ENCODE assay signal across 17 cellular contexts in the genomic region with DNA sequence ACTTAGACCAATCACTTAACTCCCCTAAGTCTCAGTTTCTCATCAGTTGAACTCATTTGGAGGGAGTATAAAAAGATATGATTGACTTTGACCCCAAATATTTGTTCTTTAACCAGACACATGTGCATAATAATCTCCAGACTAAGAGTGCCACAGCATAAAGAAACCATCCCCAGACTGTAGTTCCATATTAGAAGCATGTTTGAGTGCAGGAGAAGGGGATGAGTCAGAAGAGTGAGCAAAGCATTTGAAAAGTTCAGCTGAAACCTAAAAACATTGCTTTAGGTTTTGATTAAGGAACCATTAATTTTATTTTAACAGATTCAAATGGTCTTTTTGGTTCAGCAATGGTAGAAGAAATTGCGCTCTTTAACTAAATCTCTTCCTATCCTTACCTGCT.
A peak's percentile ranks its signal among the peaks of the same experiment; 100 is the strongest.
DNase-seq lines count a peak whose midpoint lies in the region; ATAC-seq and TF ChIP-seq lines count a peak whose summit lies in the region.
"Had no signal": no experiment of that assay in that cellular context is flagged by ENCODE, and none has a peak within 500 bp of the region (broad histone marks: within the 10 kb centered on the region; RNA-seq: fewer than 3 reads in every experiment).

No MANE protein-coding gene starts in this region.

- H2BK15ac ChIP-seq in mesenchymal stem cell (ENCODE audit: low read depth, poor library complexity, severe bottlenecking): no peak overlapping the region

- no peak overlapping the region for H2BK5ac ChIP-seq in mesenchymal stem cell (ENCODE audit: low read depth, low read length, poor library complexity, severe bottlenecking)

- peak overlapping the region; percentile 26 for H3K9ac ChIP-seq in mesenchymal stem cell (ENCODE audit: low read length)

- H3K27me3 ChIP-seq in mesenchymal stem cell (ENCODE audit: control insufficient read depth in 1 of 2, insufficient read depth in 1 of 2, low read length in 2 of 2) (no peaks in the 10 kb centered on the region), psoas muscle (ENCODE audit: insufficient read depth in 3 of 3, low read length in 2 of 3) (no peaks in the 10 kb centered on the region), aorta (ENCODE audit: control insufficient read depth in 1 of 2, insufficient read depth in 2 of 2, low read length in 1 of 2) (peaks cover 0 to 1% of the 10 kb centered on the region in 2 donors)
- H3K27me3 ChIP-seq: SJSA1 had no signal

- no peak overlapping the region for H3K23ac ChIP-seq in mesenchymal stem cell (ENCODE audit: low read length in 2 of 2)

- no peak overlapping the region for H2AFZ ChIP-seq in mesenchymal stem cell (ENCODE audit: low read depth, low read length)

- H3K36me3 ChIP-seq in mesenchymal stem cell (ENCODE audit: control insufficient read depth in 1 of 2, insufficient read depth in 2 of 2, low read depth in 1 of 2, low read length in 2 of 2) (no peaks in the 10 kb centered on the region), psoas muscle (ENCODE audit: insufficient read depth in 1 of 2, low read depth in 1 of 2) (no peaks in the 10 kb centered on the region), aorta (ENCODE audit: control insufficient read depth in 1 of 2, insufficient read depth in 2 of 2, low read length in 1 of 2) (no peaks in the 10 kb centered on the region)
- H3K36me3 ChIP-seq: SJSA1 had no signal

- H3K79me1 ChIP-seq in mesenchymal stem cell (replicated peaks; ENCODE audit: low read length, poor library complexity, severe bottlenecking): no peaks in the 10 kb centered on the region

- no peak overlapping the region for H3K4me2 ChIP-seq in mesenchymal stem cell (ENCODE audit: low read length, poor library complexity, severe bottlenecking)

- H4K91ac ChIP-seq in mesenchymal stem cell (ENCODE audit: low read length): no peak overlapping the region

- H2BK12ac ChIP-seq in mesenchymal stem cell (ENCODE audit: low read length in 2 of 2): no peak overlapping the region

- no peak for ATAC-seq in psoas muscle
- ATAC-seq in aorta (ENCODE audit: low FRiP score): no peak
- ATAC-seq: PC-3 had no signal

- no peak overlapping the region for H3K4ac ChIP-seq in mesenchymal stem cell (ENCODE audit: low read depth in 1 of 2, low read length in 2 of 2)

- H2AK5ac ChIP-seq in mesenchymal stem cell (ENCODE audit: low read length, severe bottlenecking): no peak overlapping the region

- H3K4me3 ChIP-seq in choroid plexus epithelial cell (ENCODE audit: low read depth, low read length) (no peak overlapping the region), mesenchymal stem cell (ENCODE audit: insufficient read depth in 1 of 2, low read depth in 1 of 2, low read length in 2 of 2) (no peak overlapping the region), psoas muscle (no peak overlapping the region), aorta (ENCODE audit: low read length in 2 of 2) (no peak overlapping the region)
- H3K4me3 ChIP-seq: SJSA1 had no signal

- H2BK120ac ChIP-seq in mesenchymal stem cell (ENCODE audit: low read depth, low read length): no peak overlapping the region

- no peaks in the 10 kb centered on the region for H3K9me3 ChIP-seq in mesenchymal stem cell (ENCODE audit: control insufficient read depth, low read length)
- H3K9me3 ChIP-seq in psoas muscle: no peaks in the 10 kb centered on the region
- no peaks in the 10 kb centered on the region for H3K9me3 ChIP-seq in aorta (ENCODE audit: control insufficient read depth, low read length)
- H3K9me3 ChIP-seq: SJSA1 had no signal

- WGBS in mesenchymal stem cell: 90% methylated on average over 1 of the region's 1 CpG
- 98 to 100% (median 100%) methylated on average over 1 of the region's 1 CpG for WGBS in psoas muscle, 3 donors
- 97 to 100% methylated on average over 1 of the region's 1 CpG for WGBS in aorta, 2 donors

- no peak overlapping the region for H3K18ac ChIP-seq in mesenchymal stem cell (ENCODE audit: low read depth in 1 of 2, low read length in 2 of 2)

- H3K27ac ChIP-seq in mesenchymal stem cell (ENCODE audit: low read length, poor library complexity, severe bottlenecking) (no peak overlapping the region), psoas muscle (no peak overlapping the region), aorta (ENCODE audit: low read depth in 1 of 2, low read length in 2 of 2) (no peak overlapping the region)
- H3K27ac ChIP-seq: SJSA1 had no signal

- no peak overlapping the region for H4K8ac ChIP-seq in mesenchymal stem cell (ENCODE audit: low read length)

- no peak overlapping the region for H3K14ac ChIP-seq in mesenchymal stem cell (ENCODE audit: low read length in 2 of 2)

- intact Hi-C loops in psoas muscle (cut with DNase I): loop anchor here (10.0 kb wide), 1 partner anchor 355 kb away; no protein-coding TSS in a partner anchor
- intact Hi-C loops in aorta (cut with DNase I): loop anchor here in 1 of 2 donors (10.0 kb wide), 1 partner anchor 355 kb away; no protein-coding TSS in a partner anchor

- TF ChIP-seq CTCF in choroid plexus epithelial cell (conservative IDR thresholded peaks at IDR 0.05; ENCODE audit: low read depth, low read length) (no peak), psoas muscle (IDR thresholded peaks at IDR 0.05) (no peak)

- no peaks in the 10 kb centered on the region for H3K4me1 ChIP-seq in mesenchymal stem cell (ENCODE audit: control insufficient read depth, insufficient read depth, low read depth, low read length)
- H3K4me1 ChIP-seq in psoas muscle: no peaks in the 10 kb centered on the region
- peaks cover 0 to 2% of the 10 kb centered on the region in 2 donors for H3K4me1 ChIP-seq in aorta (ENCODE audit: control insufficient read depth in 1 of 2, insufficient read depth in 2 of 2, low read length in 2 of 2)
- H3K4me1 ChIP-seq: SJSA1 had no signal

- DNase-seq in EL (peak; percentile 18), RPMI7951 (ENCODE audit: low read depth) (peak; percentile 12), choroid plexus epithelial cell (ENCODE audit: low read depth) (peak; percentile 18), mesenchymal stem cell (no peak), inferior parietal cortex (ENCODE audit: extremely low spot score) (no peak), psoas muscle (no peak), aorta (no peak)
- DNase-seq in effector CD4-positive, alpha-beta T cell: no peak
- DNase-seq: CD4-positive, CD25-positive, alpha-beta regulatory T cell; DMS53; GOT3; KBM-7; NCI-H1436 treated with DMSO at 0.1 percent for 48 hours; NCI-H2081; NCI-H82; PC-3 had no signal

Comparison
In these comparisons a context has a peak if more than half of its experiments do, and no peak if none do; other contexts are left out.
1. DNase-seq: peak in EL (single experiment), RPMI7951 (single experiment) and choroid plexus epithelial cell (single experiment); none in mesenchymal stem cell (single experiment), inferior parietal cortex (single experiment), psoas muscle (0 of 2), effector CD4-positive, alpha-beta T cell (single experiment) and aorta (0 of 2).